ENCODE assay signal across 18 cellular contexts in genomic region chr1:89794406-89794805, GRCh38. TPM values are rescaled to one million over a fixed set of nuclear protein-coding genes. Genes with fewer than 3 reads are reported as not detected.
DNase-seq lines count a peak whose midpoint lies in the region; ATAC-seq, FAIRE-seq and TF ChIP-seq lines count a peak whose summit lies in the region.
"Had no signal": no experiment of that assay in that cellular context is flagged by ENCODE, and none has a peak within 500 bp of the region (broad histone marks: within the 10 kb centered on the region; RNA-seq: fewer than 3 reads in every experiment).

No MANE protein-coding gene starts in this region.

- H3K4ac ChIP-seq in IMR-90 (ENCODE audit: low read depth, low read length), result no peak overlapping the region
- no peak overlapping the region for H3K4ac ChIP-seq in H1 (replicated peaks; ENCODE audit: insufficient read length, low read depth, low read length)

- H3K56ac ChIP-seq in IMR-90 (ENCODE audit: extremely low read depth, insufficient read depth, low read length) (peak overlapping the region; percentile 0; the same call in 1 of the 2 replicates), H1 (replicated peaks; ENCODE audit: insufficient read length, low read depth, low read length) (no peak overlapping the region)

- H3K36me3 ChIP-seq in IMR-90 (ENCODE audit: control insufficient read depth, insufficient read depth, low read length) (no peaks in the 10 kb centered on the region), H1 (ENCODE audit: control insufficient read depth in 2 of 4, insufficient read depth in 4 of 4, low read length in 3 of 4) (no peaks in the 10 kb centered on the region)

- H4K20me1 ChIP-seq in IMR-90 (ENCODE audit: insufficient read depth, low read length) (no peaks in the 10 kb centered on the region), H1 (replicated peaks in 1 of 2; ENCODE audit: control insufficient read depth in 1 of 2, insufficient read depth in 2 of 2, low read length in 2 of 2) (no peaks in the 10 kb centered on the region)

- DNase-seq in IMR-90 (peak; percentile 60), H1 (ENCODE audit: low read depth in 1 of 2, low spot score in 2 of 2) (no peak), kidney glomerular epithelial cell (lab: John Stamatoyannopoulos, UW) (peak; percentile 43)
- DNase-seq: activated CD4-positive, alpha-beta T cell treated with anti-CD3 and anti-CD28 coated beads, Interleukin-2, amount 50 U/mL, for 4 hours; activated naive CD4-positive, alpha-beta T cell treated with Interleukin-2 at 50 U/mL for 16 hours; activated T-cell treated with anti-CD3 and anti-CD28 coated beads for 4 hours; C1 segment of cervical spinal cord; hippocampal formation; NCI-H1694; NCI-H345; NK-92 treated with Interleukin-12 subunit alpha and Interleukin-12 subunit beta, amount 100 ng/mL, for 24 hours; testis had no signal

- H2BK5ac ChIP-seq in IMR-90 (ENCODE audit: low read depth, low read length, poor library complexity, severe bottlenecking) (no peak overlapping the region), H1 (ENCODE audit: low read depth, low read length) (no peak overlapping the region)

- H3K9me1 ChIP-seq in IMR-90 (ENCODE audit: insufficient read depth, low read length), result 0 out of 2 replicates have a peak, but pooled peaks cover 4% of the 10 kb centered on the region

- H4K8ac ChIP-seq in IMR-90 (ENCODE audit: low read depth in 2 of 2, low read length in 2 of 2), result no peak overlapping the region
- H4K8ac ChIP-seq in H1 (ENCODE audit: extremely low read depth, insufficient read depth, low read length), result no peak overlapping the region

- H3K14ac ChIP-seq in IMR-90 (replicated peaks; ENCODE audit: low read depth, low read length), result peak overlapping the region; percentile 9; the same call in 1 of the 2 replicates
- H3K14ac ChIP-seq in H1 (ENCODE audit: insufficient read length), result no peak overlapping the region

- TF ChIP-seq EP300 in H1 (IDR thresholded peaks at IDR 0.05; ENCODE audit: borderline replicate concordance in 1 of 2, low read depth in 2 of 2, low read length in 2 of 2), result no peak

- no peak overlapping the region for H2AK9ac ChIP-seq in IMR-90 (replicated peaks; ENCODE audit: low read depth, low read length, poor library complexity)

- H3K4me3 ChIP-seq in IMR-90 (ENCODE audit: insufficient read depth, low read depth, low read length) (no peak overlapping the region), H1 (ENCODE audit: extremely low read depth in 1 of 4, insufficient read depth in 2 of 4, low read depth in 3 of 4, low read length in 4 of 4) (no peak overlapping the region)
- H3K4me3 ChIP-seq: smooth muscle cell, testis had no signal

- no peak overlapping the region for H4K91ac ChIP-seq in IMR-90 (ENCODE audit: insufficient read depth, low read depth, low read length)
- H4K91ac ChIP-seq in H1 (replicated peaks; ENCODE audit: insufficient read length, low read length), result no peak overlapping the region

- in situ Hi-C loops in IMR-90 (cut with MboI; ENCODE audit: low sequenced_read_pairs), result no loop called here

- POLR2A ChIA-PET in IMR-90 (lab: Charles Lee; ENCODE audit: unreplicated experiment), result no interaction called here
- POLR2A ChIA-PET in H1 (lab: Charles Lee; ENCODE audit: partially characterized antibody), result interaction anchor here (1.2 to 2.6 kb wide), 2 partner anchors 8 to 27 kb away, joined by 3 to 11 read pairs; partner anchors contain the start of gene LRRC8D

- dilution Hi-C loops in IMR-90 (cut with HindIII; ENCODE audit: low sequenced_read_pairs, unreplicated experiment), result no loop called here

- TF ChIP-seq CTCF in IMR-90 (conservative IDR thresholded peaks at IDR 0.05; ENCODE audit: low read depth, low read length) (no peak), H1 (IDR thresholded peaks at IDR 0.05; ENCODE audit: control extremely low read depth in 1 of 3, insufficient read depth in 1 of 3, low read depth in 1 of 3, low read length in 3 of 3) (no peak)

- no peaks in the 10 kb centered on the region for H3K27me3 ChIP-seq in IMR-90 (ENCODE audit: control insufficient read depth, insufficient read depth, low read length)
- no peaks in the 10 kb centered on the region for H3K27me3 ChIP-seq in H1 (replicated peaks in 1 of 4; ENCODE audit: control insufficient read depth in 3 of 4, extremely low read depth in 1 of 4, insufficient read depth in 3 of 4, low read length in 3 of 4)
- H3K27me3 ChIP-seq: testis had no signal

- H3K23me2 ChIP-seq in H1 (ENCODE audit: low read depth, low read length), result no peaks in the 10 kb centered on the region

- H2BK15ac ChIP-seq in IMR-90 (ENCODE audit: low read depth, low read length) (no peak overlapping the region), H1 (ENCODE audit: low read length) (no peak overlapping the region)

- H3K4me2 ChIP-seq in IMR-90 (ENCODE audit: low read depth, low read length) (no peak overlapping the region), H1 (ENCODE audit: insufficient read depth in 1 of 2, low read depth in 2 of 2, low read length in 2 of 2) (no peak overlapping the region)
- H3K4me2 ChIP-seq: smooth muscle cell had no signal

- H3K9me3 ChIP-seq in IMR-90 (ENCODE audit: control insufficient read depth, insufficient read depth, low read length) (no peaks in the 10 kb centered on the region), H1 (ENCODE audit: insufficient read depth in 2 of 2, low read depth in 1 of 2, low read length in 1 of 2) (peaks cover 0 to 2% of the 10 kb centered on the region in 2 experiments; a peak in 1 of 4 replicates)
- H3K9me3 ChIP-seq: testis had no signal

- H4K5ac ChIP-seq in IMR-90 (ENCODE audit: low read depth, low read length), result no peak overlapping the region
- H4K5ac ChIP-seq in H1 (ENCODE audit: insufficient read length, low read depth, low read length), result no peak overlapping the region

- H2BK12ac ChIP-seq in H1 (ENCODE audit: low read depth, low read length), result no peak overlapping the region

- TF ChIP-seq POLR2A in IMR-90 (IDR thresholded peaks at IDR 0.05; ENCODE audit: low read depth, low read length) (no peak), H1 (IDR thresholded peaks at IDR 0.05; ENCODE audit: control extremely low read depth in 1 of 2, low read depth in 2 of 2, low read length in 2 of 2) (no peak)

- H3K79me2 ChIP-seq in H1 (ENCODE audit: control insufficient read depth in 1 of 2, insufficient read depth in 2 of 2, low read length in 2 of 2), result no peaks in the 10 kb centered on the region
- H3K79me2 ChIP-seq: parathyroid adenoma had no signal

- intact Hi-C loops in IMR-90 (cut with micrococcal nuclease), result no loop called here

- H2AFZ ChIP-seq in IMR-90 (replicated peaks; ENCODE audit: low read length, poor library complexity) (peak overlapping the region; percentile 79), H1 (ENCODE audit: low read length) (0 out of 2 replicates have a peak overlapping the region, but pooled peaks have one; percentile 87)
- H2AFZ ChIP-seq: parathyroid adenoma had no signal

- whole genome bisulfite sequencing in IMR-90 (ENCODE audit: extremely low coverage in 2 of 2, insufficient read length in 1 of 2), 2 experiments, result no CpG with 5 or more reads among the region's 5 CpGs
- 53% methylated on average over 5 of the region's 5 CpGs; no CpG with 5 or more reads in 1 of the 2 experiments for WGBS in H1 (ENCODE audit: extremely low coverage in 1 of 2, insufficient coverage in 1 of 2, insufficient read length in 1 of 2, insufficient replicate concordance in 2 of 2, low coverage in 1 of 2, low lambda C conversion rate in 2 of 2, missing lambda C conversion rate in 1 of 2), 2 experiments

- no TSS peak for BruUV-seq in IMR-90 (replicated peaks; lab: Mats Ljungman, UMichigan)

- ATAC-seq in IMR-90 (ENCODE audit: low read depth) (peak; percentile 96), HG03196 (IDR thresholded peaks at IDR 0.05; ENCODE audit: unreplicated experiment) (no peak), HG03442 (IDR thresholded peaks at IDR 0.05; ENCODE audit: unreplicated experiment) (no peak), HG02884 (IDR thresholded peaks at IDR 0.05; ENCODE audit: unreplicated experiment) (no peak)
- no peak for ATAC-seq in activated CD4-positive, CD25-positive, alpha-beta regulatory T cell treated with anti-CD3 and anti-CD28 coated beads, Interleukin-2, amount 50 U/mL, for 24 hours

- CTCF ChIA-PET in IMR-90 (lab: Yijun Ruan, JAX) (no interaction called here), H1 (lab: Charles Lee; ENCODE audit: partially characterized antibody) (interaction anchor here (1.1 to 2.0 kb wide), 3 partner anchors 9 to 195 kb away, joined by 3 to 8 read pairs (median 5); no protein-coding TSS in a partner anchor)

- no peaks in the 10 kb centered on the region for H3K4me1 ChIP-seq in IMR-90 (ENCODE audit: control insufficient read depth, insufficient read depth, low read length)
- no peaks in the 10 kb centered on the region for H3K4me1 ChIP-seq in H1 (replicated peaks in 1 of 4; ENCODE audit: control insufficient read depth in 3 of 4, insufficient read depth in 4 of 4, low read length in 3 of 4)
- H3K4me1 ChIP-seq: parathyroid adenoma, testis had no signal

- TF ChIP-seq RAD21 in IMR-90 (IDR thresholded peaks at IDR 0.05; ENCODE audit: low read length), result no peak
- TF ChIP-seq RAD21 in H1 (IDR thresholded peaks at IDR 0.05 in 1 of 2, conservative IDR thresholded peaks at IDR 0.05 in 1 of 2; ENCODE audit: low read depth in 2 of 2, low read length in 2 of 2), result no peak

- H3K27ac ChIP-seq in IMR-90 (ENCODE audit: insufficient read depth, low read length) (no peak overlapping the region), H1 (ENCODE audit: low read depth, low read length) (no peak overlapping the region)
- H3K27ac ChIP-seq: parathyroid adenoma, testis had no signal

- peak; percentile 39 for FAIRE-seq in H1 (lab: Jason Lieb, UNC)

- H3K79me1 ChIP-seq in IMR-90 (ENCODE audit: low read depth in 1 of 2, low read length in 2 of 2), result no peaks in the 10 kb centered on the region
- no peaks in the 10 kb centered on the region for H3K79me1 ChIP-seq in H1 (ENCODE audit: low read depth, low read length)

- H3K23ac ChIP-seq in IMR-90 (ENCODE audit: low read depth, low read length), result no peak overlapping the region
- no peak overlapping the region for H3K23ac ChIP-seq in H1 (ENCODE audit: insufficient read length)

- H3K9ac ChIP-seq in IMR-90 (ENCODE audit: low read depth, low read length) (no peak overlapping the region), H1 (replicated peaks in 1 of 4; ENCODE audit: extremely low read depth in 1 of 4, low read depth in 3 of 4, low read length in 3 of 4) (peak overlapping the region in 1 of 4 experiments; percentile 14; a peak in 1 of 7 replicates)
- H3K9ac ChIP-seq: parathyroid adenoma had no signal

- H2BK120ac ChIP-seq in IMR-90 (ENCODE audit: low read depth, low read length) (no peak overlapping the region), H1 (replicated peaks; ENCODE audit: low read depth, low read length) (no peak overlapping the region)

- H3K18ac ChIP-seq in IMR-90 (ENCODE audit: low read depth, low read length) (no peak overlapping the region), H1 (ENCODE audit: extremely low read depth, low read length) (no peak overlapping the region)

- H2BK20ac ChIP-seq in IMR-90 (ENCODE audit: low read depth, low read length) (no peak overlapping the region), H1 (ENCODE audit: low read length) (no peak overlapping the region)

- H2AK5ac ChIP-seq in IMR-90 (ENCODE audit: low read depth, low read length) (no peak overlapping the region), H1 (ENCODE audit: low read depth, low read length) (no peak overlapping the region)

RNA-seq across cellular contexts. Expression of gene LRRC8D, which starts 26.4 kb away (rescaled TPM):
- total RNA-seq in IMR-90 (2012; rRNA removed), result 34.7 and 35.3 TPM in 2 replicates
- polyA plus RNA-seq in IMR-90 (2012; rRNA removed), result 30.7 and 34.1 TPM in 2 replicates
- 29.8 and 40.6 TPM in 2 replicates for polyA plus RNA-seq in IMR-90 (2012; cell fraction: cytosol; rRNA removed)
- 12.1 and 17.4 TPM in 2 replicates for polyA plus RNA-seq in IMR-90 (2012; cell fraction: nucleus; rRNA removed; ENCODE audit: low replicate concordance)
- total RNA-seq in H1 (2021; fragmentation: NEBNext Ultra II Directional; extraction: Animal tissue kit (Norgen Biotek cat#: 25700)), result 58.5 and 58.9 TPM in 2 replicates
- 42.0 and 49.1 TPM in 2 replicates for polyA plus RNA-seq in H1 (2011; rRNA removed)
- 48.4 TPM for polyA plus RNA-seq in H1 (2011; cell fraction: cytosol; rRNA removed)
- polyA plus RNA-seq in H1 (2011; cell fraction: nucleus; rRNA removed), result 45.7 TPM
- polyA plus RNA-seq in H1 (2012, experiment 1 of 2), result 29.8 to 37.9 TPM (median 34.2 TPM) in 4 replicates
- 3.1 TPM for polyA plus RNA-seq in H1 (2012, experiment 2 of 2)
- polyA plus RNA-seq in H1 (2013, experiment 1 of 2), result 44.7 TPM
- 50.3 TPM for polyA plus RNA-seq in H1 (2013, experiment 2 of 2)
- 90.4 and 90.6 TPM in 2 replicates for polyA minus RNA-seq in H1 (2011; rRNA and poly(A)+ RNA removed)
- polyA minus RNA-seq in H1 (2011; cell fraction: cytosol; rRNA and poly(A)+ RNA removed), result 49.9 TPM
- 53.5 TPM for polyA minus RNA-seq in H1 (2011; cell fraction: nucleus; rRNA and poly(A)+ RNA removed)

Comparison
In these comparisons a context has a peak if more than half of its experiments do, and no peak if none do; other contexts are left out.
1. DNase-seq: peak in IMR-90 (single experiment) and kidney glomerular epithelial cell (single experiment); none in H1 (0 of 2).